1 cellular context compared by ENCODE assay signal in the genomic region with DNA sequence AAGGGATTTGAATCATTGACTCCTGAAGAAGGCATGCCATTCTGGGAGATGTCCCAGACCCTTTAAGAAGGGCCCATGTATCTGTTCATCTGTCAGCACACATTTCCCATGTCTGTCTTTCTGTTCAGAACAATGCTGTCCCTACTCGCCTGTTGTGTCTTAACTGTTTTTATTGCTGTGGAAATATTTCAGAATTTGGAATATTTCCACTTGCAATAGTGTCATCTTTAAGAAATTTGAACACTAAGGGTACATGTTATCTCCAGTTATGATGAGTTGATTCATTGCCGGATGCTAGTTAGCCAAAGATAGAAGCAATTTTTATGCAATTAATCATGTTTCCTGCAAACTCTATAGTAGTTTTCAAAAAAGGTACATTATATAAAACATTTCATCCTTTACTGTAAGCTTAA.
TF ChIP-seq lines count a peak whose summit lies in the region.

No MANE protein-coding gene starts in this region.

TF ChIP-seq in WTC11, 78 proteins besides CTCF, POLR2A, EP300 and RAD21 (continued from another document):
- TF ChIP-seq, protein P1, sequence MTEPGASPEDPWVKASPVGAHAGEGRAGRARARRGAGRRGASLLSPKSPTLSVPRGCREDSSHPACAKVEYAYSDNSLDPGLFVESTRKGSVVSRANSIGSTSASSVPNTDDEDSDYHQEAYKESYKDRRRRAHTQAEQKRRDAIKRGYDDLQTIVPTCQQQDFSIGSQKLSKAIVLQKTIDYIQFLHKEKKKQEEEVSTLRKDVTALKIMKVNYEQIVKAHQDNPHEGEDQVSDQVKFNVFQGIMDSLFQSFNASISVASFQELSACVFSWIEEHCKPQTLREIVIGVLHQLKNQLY (CRISPR knock-in tag; IDR thresholded peaks at IDR 0.05) = no peak
- TF ChIP-seq, protein P2, sequence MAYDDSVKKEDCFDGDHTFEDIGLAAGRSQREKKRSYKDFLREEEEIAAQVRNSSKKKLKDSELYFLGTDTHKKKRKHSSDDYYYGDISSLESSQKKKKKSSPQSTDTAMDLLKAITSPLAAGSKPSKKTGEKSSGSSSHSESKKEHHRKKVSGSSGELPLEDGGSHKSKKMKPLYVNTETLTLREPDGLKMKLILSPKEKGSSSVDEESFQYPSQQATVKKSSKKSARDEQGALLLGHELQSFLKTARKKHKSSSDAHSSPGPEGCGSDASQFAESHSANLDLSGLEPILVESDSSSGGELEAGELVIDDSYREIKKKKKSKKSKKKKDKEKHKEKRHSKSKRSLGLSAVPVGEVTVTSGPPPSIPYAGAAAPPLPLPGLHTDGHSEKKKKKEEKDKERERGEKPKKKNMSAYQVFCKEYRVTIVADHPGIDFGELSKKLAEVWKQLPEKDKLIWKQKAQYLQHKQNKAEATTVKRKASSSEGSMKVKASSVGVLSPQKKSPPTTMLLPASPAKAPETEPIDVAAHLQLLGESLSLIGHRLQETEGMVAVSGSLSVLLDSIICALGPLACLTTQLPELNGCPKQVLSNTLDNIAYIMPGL (CRISPR knock-in tag; IDR thresholded peaks at IDR 0.05) = no peak
- TF ChIP-seq NFYB (CRISPR knock-in tag; conservative IDR thresholded peaks at IDR 0.05; ENCODE audit: low read depth) (no peak), FOXP1 (CRISPR knock-in tag; IDR thresholded peaks at IDR 0.05; ENCODE audit: borderline replicate concordance) (no peak), FOXK1 (CRISPR knock-in tag; IDR thresholded peaks at IDR 0.05) (no peak), SMAD3 (CRISPR knock-in tag; IDR thresholded peaks at IDR 0.05; ENCODE audit: borderline replicate concordance) (no peak), ETV6 (CRISPR knock-in tag; IDR thresholded peaks at IDR 0.05) (no peak), ZBTB21 (CRISPR knock-in tag; IDR thresholded peaks at IDR 0.05; ENCODE audit: borderline replicate concordance) (no peak), TP53 (CRISPR knock-in tag; IDR thresholded peaks at IDR 0.05) (no peak)
- TF ChIP-seq, protein P3, sequence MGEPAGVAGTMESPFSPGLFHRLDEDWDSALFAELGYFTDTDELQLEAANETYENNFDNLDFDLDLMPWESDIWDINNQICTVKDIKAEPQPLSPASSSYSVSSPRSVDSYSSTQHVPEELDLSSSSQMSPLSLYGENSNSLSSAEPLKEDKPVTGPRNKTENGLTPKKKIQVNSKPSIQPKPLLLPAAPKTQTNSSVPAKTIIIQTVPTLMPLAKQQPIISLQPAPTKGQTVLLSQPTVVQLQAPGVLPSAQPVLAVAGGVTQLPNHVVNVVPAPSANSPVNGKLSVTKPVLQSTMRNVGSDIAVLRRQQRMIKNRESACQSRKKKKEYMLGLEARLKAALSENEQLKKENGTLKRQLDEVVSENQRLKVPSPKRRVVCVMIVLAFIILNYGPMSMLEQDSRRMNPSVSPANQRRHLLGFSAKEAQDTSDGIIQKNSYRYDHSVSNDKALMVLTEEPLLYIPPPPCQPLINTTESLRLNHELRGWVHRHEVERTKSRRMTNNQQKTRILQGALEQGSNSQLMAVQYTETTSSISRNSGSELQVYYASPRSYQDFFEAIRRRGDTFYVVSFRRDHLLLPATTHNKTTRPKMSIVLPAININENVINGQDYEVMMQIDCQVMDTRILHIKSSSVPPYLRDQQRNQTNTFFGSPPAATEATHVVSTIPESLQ (CRISPR knock-in tag; IDR thresholded peaks at IDR 0.05) = no peak
- TF ChIP-seq, protein P4, sequence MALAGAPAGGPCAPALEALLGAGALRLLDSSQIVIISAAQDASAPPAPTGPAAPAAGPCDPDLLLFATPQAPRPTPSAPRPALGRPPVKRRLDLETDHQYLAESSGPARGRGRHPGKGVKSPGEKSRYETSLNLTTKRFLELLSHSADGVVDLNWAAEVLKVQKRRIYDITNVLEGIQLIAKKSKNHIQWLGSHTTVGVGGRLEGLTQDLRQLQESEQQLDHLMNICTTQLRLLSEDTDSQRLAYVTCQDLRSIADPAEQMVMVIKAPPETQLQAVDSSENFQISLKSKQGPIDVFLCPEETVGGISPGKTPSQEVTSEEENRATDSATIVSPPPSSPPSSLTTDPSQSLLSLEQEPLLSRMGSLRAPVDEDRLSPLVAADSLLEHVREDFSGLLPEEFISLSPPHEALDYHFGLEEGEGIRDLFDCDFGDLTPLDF (CRISPR knock-in tag; IDR thresholded peaks at IDR 0.05) = no peak
- TF ChIP-seq, protein P5, sequence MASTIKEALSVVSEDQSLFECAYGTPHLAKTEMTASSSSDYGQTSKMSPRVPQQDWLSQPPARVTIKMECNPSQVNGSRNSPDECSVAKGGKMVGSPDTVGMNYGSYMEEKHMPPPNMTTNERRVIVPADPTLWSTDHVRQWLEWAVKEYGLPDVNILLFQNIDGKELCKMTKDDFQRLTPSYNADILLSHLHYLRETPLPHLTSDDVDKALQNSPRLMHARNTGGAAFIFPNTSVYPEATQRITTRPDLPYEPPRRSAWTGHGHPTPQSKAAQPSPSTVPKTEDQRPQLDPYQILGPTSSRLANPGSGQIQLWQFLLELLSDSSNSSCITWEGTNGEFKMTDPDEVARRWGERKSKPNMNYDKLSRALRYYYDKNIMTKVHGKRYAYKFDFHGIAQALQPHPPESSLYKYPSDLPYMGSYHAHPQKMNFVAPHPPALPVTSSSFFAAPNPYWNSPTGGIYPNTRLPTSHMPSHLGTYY (CRISPR knock-in tag; IDR thresholded peaks at IDR 0.05) = no peak
